In the genomic region with DNA sequence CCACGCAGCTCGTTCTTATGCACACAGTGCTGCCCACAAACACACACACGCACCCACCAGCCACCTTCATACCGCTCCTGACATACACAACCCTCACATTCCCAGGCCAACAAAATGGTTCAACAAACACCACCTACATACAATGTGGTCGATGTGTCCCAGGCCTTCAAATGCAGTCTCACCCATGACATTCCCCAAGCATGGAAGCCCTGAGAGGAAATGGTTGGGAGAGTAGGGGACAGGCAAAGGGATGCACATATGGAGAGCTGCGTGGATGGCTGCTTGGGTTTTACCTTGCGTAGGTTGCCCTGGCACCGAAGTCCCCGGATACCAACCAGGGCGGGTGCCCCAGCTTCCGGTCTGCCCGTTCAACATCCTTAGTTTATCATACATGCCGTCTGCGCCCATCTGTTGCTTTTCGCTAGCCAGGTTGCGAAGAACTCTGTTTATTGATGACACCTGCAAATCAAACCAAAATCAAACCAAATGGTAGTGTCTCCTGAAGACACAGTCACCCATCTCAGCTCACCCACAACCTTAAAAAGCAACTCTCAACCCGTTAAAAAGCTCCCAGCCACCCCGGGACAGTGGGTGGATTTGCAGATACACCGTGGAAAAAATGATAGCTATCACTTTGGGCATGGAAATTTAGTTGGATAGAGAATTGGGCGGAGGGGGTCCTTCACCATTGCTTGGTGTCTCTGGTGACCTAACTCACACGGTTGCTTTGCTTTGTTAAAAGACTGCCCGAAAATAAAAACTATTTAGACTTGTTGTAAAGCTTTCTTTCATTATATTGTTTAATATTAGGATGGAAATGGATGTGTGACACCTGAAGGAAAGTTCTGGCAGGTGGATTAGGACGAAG, we compare ENCODE assay signal across 19 cellular contexts. TPM values are rescaled to one million over a fixed set of nuclear protein-coding genes. Genes with fewer than 3 reads are reported as not detected.
DNase-seq lines count a peak whose midpoint lies in the region; TF ChIP-seq lines count a peak whose summit lies in the region.
"Had no signal": no experiment of that assay in that cellular context is flagged by ENCODE, and none has a peak within 500 bp of the region (broad histone marks: within the 10 kb centered on the region; RNA-seq: fewer than 3 reads in every experiment).

No MANE protein-coding gene starts in this region.

- no peak for TF ChIP-seq CTCF in GM13976 (IDR thresholded peaks at IDR 0.05; ENCODE audit: borderline replicate concordance, control extremely low read depth, extremely low read depth, insufficient read depth, missing control alignments)
- TF ChIP-seq CTCF in nephron (IDR thresholded peaks at IDR 0.05; ENCODE audit: unreplicated experiment in 3 of 3), result no peak

- no peaks in the 10 kb centered on the region for H3K9me3 Mint-ChIP-seq in activated CD4-positive, alpha-beta T cell treated with anti-CD3 and anti-CD28 coated beads, Interleukin-2, amount 10 ng/mL, durations not matched to agents 7 days and 5 days
- H3K9me3 Mint-ChIP-seq in nephron, result peaks cover 4% of the 10 kb centered on the region
- H3K9me3 Mint-ChIP-seq: activated T-helper 2 cell treated with anti-CD3 and anti-CD28 coated beads, Interferon-gamma antibody, Interleukin-2, Interleukin-4, amounts not matched to agents 10 μg/mL and 5 μg/mL and 100 μg/mL, durations not matched to agents 14 hours and 24 hours and 36 hours had no signal

- peak overlapping the region; percentile 5 for H3K4me3 Mint-ChIP-seq in activated CD4-positive, alpha-beta T cell treated with anti-CD3 and anti-CD28 coated beads, Interleukin-2, amount 10 ng/mL, durations not matched to agents 7 days and 5 days
- H3K4me3 Mint-ChIP-seq in nephron, result peak overlapping the region in 2 of 3 experiments; percentile 10 to 15
- H3K4me3 Mint-ChIP-seq: dendritic cell treated with granulocyte-macrophage colony-stimulating factor and Interleukin-4, amounts not matched to agents 40 ng/mL and 50 ng/mL, for 4 days had no signal

- in situ Hi-C loops in GM13976 (cut with MboI; ENCODE audit: low sequenced_read_pairs, unreplicated experiment), result loop anchor here (10.0 kb wide), 1 partner anchor 426 kb away; no protein-coding TSS in a partner anchor

- H3K36me3 Mint-ChIP-seq in activated CD4-positive, alpha-beta T cell treated with anti-CD3 and anti-CD28 coated beads, Interleukin-2, amount 10 ng/mL, durations not matched to agents 7 days and 5 days (ENCODE audit: low read depth), result peaks cover 15% of the 10 kb centered on the region
- no peaks in the 10 kb centered on the region for H3K36me3 Mint-ChIP-seq in nephron (ENCODE audit: low read depth)

- H3K27me3 Mint-ChIP-seq in activated CD4-positive, alpha-beta T cell treated with anti-CD3 and anti-CD28 coated beads, Interleukin-2, amount 10 ng/mL, durations not matched to agents 7 days and 5 days, result peaks cover 86% of the 10 kb centered on the region
- H3K27me3 Mint-ChIP-seq in nephron (ENCODE audit: low read depth), result peaks cover 100% of the 10 kb centered on the region

- H3K27ac Mint-ChIP-seq in activated CD4-positive, alpha-beta T cell treated with anti-CD3 and anti-CD28 coated beads, Interleukin-2, amount 10 ng/mL, durations not matched to agents 7 days and 5 days, result peak overlapping the region; percentile 39
- H3K27ac Mint-ChIP-seq in nephron, result no peak overlapping the region
- H3K27ac Mint-ChIP-seq: activated T-helper 2 cell treated with anti-CD3 and anti-CD28 coated beads, Interferon-gamma antibody, Interleukin-2, Interleukin-4, amounts not matched to agents 10 μg/mL and 5 μg/mL and 100 μg/mL, durations not matched to agents 14 hours and 24 hours and 36 hours; dendritic cell treated with granulocyte-macrophage colony-stimulating factor and Interleukin-4, amounts not matched to agents 40 ng/mL and 50 ng/mL, for 4 days had no signal

- POLR2A ChIA-PET in activated CD4-positive, alpha-beta T cell treated with anti-CD3 and anti-CD28 coated beads, Interleukin-2, amount 10 ng/mL, durations not matched to agents 7 days and 5 days (lab: Charles Lee), result no interaction called here

- peaks cover 30% of the 10 kb centered on the region for H3K4me1 Mint-ChIP-seq in activated CD4-positive, alpha-beta T cell treated with anti-CD3 and anti-CD28 coated beads, Interleukin-2, amount 10 ng/mL, durations not matched to agents 7 days and 5 days
- peaks cover 44% of the 10 kb centered on the region for H3K4me1 Mint-ChIP-seq in nephron

- DNase-seq in activated CD4-positive, alpha-beta T cell treated with anti-CD3 and anti-CD28 coated beads, Interleukin-2, amount 10 ng/mL, durations not matched to agents 7 days and 5 days, result no peak
- no peak for DNase-seq in activated CD4-positive, alpha-beta T cell treated with anti-CD3 and anti-CD28 coated beads, Interleukin-2, amount 50 U/mL, for 48 hours
- peak; percentile 20 for DNase-seq in GM13976 (ENCODE audit: low spot score)
- DNase-seq in cerebellum (ENCODE audit: low spot score), result peak; percentile 83
- DNase-seq in stimulated activated CD4-positive, alpha-beta T cell treated with anti-CD3 and anti-CD28 coated beads, Interleukin-4, amount 100 ng/mL, for 4 hours, result no peak
- DNase-seq in NCI-H2227 treated with DMSO at 0.1 percent for 48 hours (lab: John Stamatoyannopoulos, UW), result no peak
- no peak for DNase-seq in NCI-H69 (lab: John Stamatoyannopoulos, UW)
- DNase-seq: activated CD4-positive, alpha-beta T cell treated with anti-CD3 and anti-CD28 coated beads, Interleukin-2, amount 50 U/mL, for 1 hour; DMS53; esophagus squamous epithelium; NCI-H1048; NCI-H2081 treated with DMSO at 0.1 percent for 48 hours; NCI-H748 treated with DMSO at 0.1 percent for 48 hours had no signal

- CTCF ChIA-PET in activated CD4-positive, alpha-beta T cell treated with anti-CD3 and anti-CD28 coated beads, Interleukin-2, amount 10 ng/mL, durations not matched to agents 7 days and 5 days (lab: Charles Lee), result interaction anchor here (1.3 kb wide), 1 partner anchor 10 kb away, joined by 3 read pairs; no protein-coding TSS in a partner anchor

RNA-seq across cellular contexts. Expression of gene PAX6, which starts 10.5 kb away (rescaled TPM):
- not detected for total RNA-seq in activated CD4-positive, alpha-beta T cell treated with anti-CD3 and anti-CD28 coated beads, Interleukin-2, amount 10 ng/mL, durations not matched to agents 7 days and 5 days
- total RNA-seq in cerebellum, result 165 TPM
- total RNA-seq: activated T-helper 2 cell treated with anti-CD3 and anti-CD28 coated beads, Interferon-gamma antibody, Interleukin-2, Interleukin-4, amounts not matched to agents 10 μg/mL and 5 μg/mL and 100 μg/mL, durations not matched to agents 14 hours and 24 hours and 36 hours; glomerular endothelial cell; lung microvascular endothelial cell; urinary bladder had no signal

Comparison
In these comparisons a context has a peak if more than half of its experiments do, and no peak if none do; other contexts are left out.
1. DNase-seq: peak in GM13976 (single experiment) and cerebellum (single experiment); none in activated CD4-positive, alpha-beta T cell treated with anti-CD3 and anti-CD28 coated beads, Interleukin-2, amount 10 ng/mL, durations not matched to agents 7 days and 5 days (single experiment), activated CD4-positive, alpha-beta T cell treated with anti-CD3 and anti-CD28 coated beads, Interleukin-2, amount 50 U/mL, for 48 hours (0 of 2), stimulated activated CD4-positive, alpha-beta T cell treated with anti-CD3 and anti-CD28 coated beads, Interleukin-4, amount 100 ng/mL, for 4 hours (0 of 2), NCI-H2227 treated with DMSO at 0.1 percent for 48 hours (single experiment) and NCI-H69 (single experiment).
2. RNA of gene PAX6, which starts 10.5 kb away (total RNA-seq): 165 TPM in cerebellum (single experiment); not detected in activated CD4-positive, alpha-beta T cell treated with anti-CD3 and anti-CD28 coated beads, Interleukin-2, amount 10 ng/mL, durations not matched to agents 7 days and 5 days; every median in the first group is over 100 times any median in the second.